8 cellular contexts compared by ENCODE assay signal in the genomic region with DNA sequence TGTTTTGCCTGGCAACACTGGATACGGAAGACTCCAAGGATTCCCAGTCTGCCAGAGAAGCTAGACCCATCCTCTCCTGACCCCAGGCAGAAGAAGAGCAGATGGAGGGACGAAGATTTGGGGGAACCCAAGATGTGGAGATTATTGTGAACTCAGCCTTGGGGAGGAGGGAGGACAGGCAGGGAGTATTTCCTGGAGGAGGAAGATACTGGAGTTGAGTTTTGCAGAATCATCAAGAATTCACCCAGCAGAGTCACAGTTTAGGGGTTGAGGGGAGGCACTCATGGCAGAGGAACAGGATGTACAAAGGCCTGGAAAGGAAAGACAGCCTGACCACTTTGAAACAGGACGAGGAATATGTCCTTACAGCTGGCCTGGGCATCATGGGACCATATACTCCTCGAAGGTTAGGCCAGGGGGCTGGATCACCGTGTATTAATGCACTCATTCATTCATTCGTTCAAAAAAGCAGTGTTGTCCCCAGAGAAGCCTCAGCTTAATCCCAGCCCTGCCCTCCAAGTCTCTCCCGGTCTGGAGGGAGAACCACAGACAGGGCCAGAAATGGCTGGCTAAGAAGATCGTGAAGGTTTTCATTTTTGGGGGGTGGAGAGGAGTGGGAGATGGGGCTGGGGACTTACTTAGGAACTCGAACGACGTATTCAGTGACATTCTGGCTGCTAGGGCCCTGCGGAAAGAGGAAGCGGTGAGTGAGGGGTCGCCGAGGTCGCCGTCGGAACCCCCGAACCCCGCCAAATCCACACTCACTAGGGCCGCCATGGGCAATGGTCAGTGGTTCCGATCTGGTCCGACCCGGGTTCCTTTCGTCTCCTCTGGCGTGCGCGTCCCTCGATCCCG. TPM values are rescaled to one million over a fixed set of nuclear protein-coding genes. Genes with fewer than 3 reads are reported as not detected.
A peak's percentile ranks its signal among the peaks of the same experiment; 100 is the strongest.
DNase-seq lines count a peak whose midpoint lies in the region; ATAC-seq and TF ChIP-seq lines count a peak whose summit lies in the region.

No MANE protein-coding gene starts in this region.

- peak overlapping the region; percentile 74 for H2BK120ac ChIP-seq in trophoblast cell (ENCODE audit: insufficient read depth, low read length, poor library complexity)

- H3K27ac ChIP-seq in PC-9 (peak overlapping the region; percentile 65), trophoblast cell (ENCODE audit: low read depth, low read length) (peak overlapping the region; percentile 55)

- H3K9me3 ChIP-seq in PC-9 (ENCODE audit: insufficient read depth, low read depth), result no peaks in the 10 kb centered on the region
- H3K9me3 ChIP-seq in trophoblast cell (ENCODE audit: insufficient read depth, low read depth, low read length), result peaks cover 1% of the 10 kb centered on the region

- H3K79me1 ChIP-seq in trophoblast cell (ENCODE audit: low read length), result peaks cover 17% of the 10 kb centered on the region

- ATAC-seq in HG03108 (IDR thresholded peaks at IDR 0.05; ENCODE audit: unreplicated experiment) (no peak), HG03378 (IDR thresholded peaks at IDR 0.05; ENCODE audit: unreplicated experiment) (no peak)

- H4K91ac ChIP-seq in trophoblast cell (ENCODE audit: low read depth, low read length), result peak overlapping the region; percentile 75

- no peaks in the 10 kb centered on the region for H3K9me2 ChIP-seq in PC-9 (ENCODE audit: insufficient read depth)

- peak overlapping the region; percentile 88 for H2AK5ac ChIP-seq in trophoblast cell (ENCODE audit: low read length)

- H3K18ac ChIP-seq in trophoblast cell (ENCODE audit: low read length), result peak overlapping the region; percentile 95

- H2BK5ac ChIP-seq in trophoblast cell (ENCODE audit: low read depth, low read length, poor library complexity), result peak overlapping the region; percentile 49

- H3K9ac ChIP-seq in trophoblast cell (ENCODE audit: low read length), result peak overlapping the region; percentile 65

- H4K12ac ChIP-seq in trophoblast cell (ENCODE audit: low read depth, low read length), result peak overlapping the region; percentile 91

- H3K36me3 ChIP-seq in PC-9 (ENCODE audit: low read depth), result no peaks in the 10 kb centered on the region
- H3K36me3 ChIP-seq in trophoblast cell (ENCODE audit: control insufficient read depth in 1 of 2, insufficient read depth in 2 of 2, low read length in 2 of 2), result peaks cover 29% of the 10 kb centered on the region in 2 experiments

- H2BK12ac ChIP-seq in trophoblast cell (ENCODE audit: low read length), result peak overlapping the region; percentile 40

- CTCF ChIA-PET in PC-9 (lab: Charles Lee), result no interaction called here

- in situ Hi-C loops in GM13977 (cut with MboI; ENCODE audit: low pct_unique_long_range_greater_than_20kb, low sequenced_read_pairs, unreplicated experiment), result no loop called here

- TF ChIP-seq CTCF in GM13977 (IDR thresholded peaks at IDR 0.05; ENCODE audit: extremely low read depth, insufficient read depth, missing control alignments), result no peak
- no peak; the same call in 1 of the 2 replicates for TF ChIP-seq CTCF in PC-9 (conservative IDR thresholded peaks at IDR 0.05)
- no peak for TF ChIP-seq CTCF in epithelial cell of esophagus (IDR thresholded peaks at IDR 0.05; ENCODE audit: insufficient read depth, low read depth, low read length, missing control alignments)

- no peaks in the 10 kb centered on the region for H3K27me3 ChIP-seq in PC-9 (ENCODE audit: insufficient read depth, low read depth)
- H3K27me3 ChIP-seq in trophoblast cell (ENCODE audit: insufficient read depth, low read length), result no peaks in the 10 kb centered on the region

- H3K23ac ChIP-seq in trophoblast cell (ENCODE audit: low read length), result no peak overlapping the region

- intact Hi-C loops in PC-9 (cut with micrococcal nuclease; ENCODE audit: unreplicated experiment), result loop anchor here (1.0 kb wide), 2 partner anchors 19 to 33 kb away; no protein-coding TSS in a partner anchor

- no CpG with 5 or more reads among the region's 30 CpGs for WGBS in trophoblast cell (ENCODE audit: extremely low coverage, insufficient coverage, insufficient read length)

- H3K79me2 ChIP-seq in PC-9 (ENCODE audit: low read depth), result peaks cover 15% of the 10 kb centered on the region
- peaks cover 15% of the 10 kb centered on the region for H3K79me2 ChIP-seq in trophoblast cell (ENCODE audit: control insufficient read depth, insufficient read depth, low read length, poor library complexity)

- peak; percentile 31 for DNase-seq in GM13977 (ENCODE audit: low spot score)
- DNase-seq in PC-9, result no peak
- no peak for DNase-seq in epithelial cell of esophagus (ENCODE audit: low read depth)
- DNase-seq in trophoblast cell, result no peak
- no peak for DNase-seq in cerebellum (ENCODE audit: low spot score)
- no peak for DNase-seq in C1 segment of cervical spinal cord (lab: John Stamatoyannopoulos, UW)

- H3K4me1 ChIP-seq in PC-9 (replicated peaks; ENCODE audit: insufficient read depth) (peaks cover 5% of the 10 kb centered on the region), trophoblast cell (ENCODE audit: control insufficient read depth in 1 of 2, insufficient read depth in 2 of 2, low read length in 2 of 2) (peaks cover 10 to 12% of the 10 kb centered on the region in 2 experiments)

- H3K4me2 ChIP-seq in PC-9 (peak overlapping the region; percentile 87), trophoblast cell (ENCODE audit: low read length) (peak overlapping the region; percentile 85)

- peak overlapping the region; percentile 96 for H3K4ac ChIP-seq in trophoblast cell (ENCODE audit: low read depth, low read length)

- peak overlapping the region; percentile 94 for H3K4me3 ChIP-seq in PC-9
- peak overlapping the region; percentile 91 for H3K4me3 ChIP-seq in epithelial cell of esophagus (ENCODE audit: low read length)
- H3K4me3 ChIP-seq in trophoblast cell (ENCODE audit: low read depth, low read length), result peak overlapping the region; percentile 85

- POLR2A ChIA-PET in PC-9 (lab: Charles Lee; ENCODE audit: unreplicated experiment), result interaction anchor here (0.6 kb wide), 1 partner anchor 489 kb away, joined by 3 read pairs; the partner anchor contains the start of gene NDUFA11

- no peaks in the 10 kb centered on the region for H4K20me1 ChIP-seq in PC-9 (ENCODE audit: insufficient read depth)

- BruUV-seq in PC-9 (replicated peaks; lab: Mats Ljungman, UMichigan), result TSS peak; percentile 60

- H3K14ac ChIP-seq in trophoblast cell (ENCODE audit: low read length), result peak overlapping the region; percentile 91

- 0 out of 2 replicates have a peak, but pooled peaks cover 3% of the 10 kb centered on the region for H3F3A ChIP-seq in PC-9 (ENCODE audit: insufficient read depth, low read depth)

- H4K8ac ChIP-seq in trophoblast cell (ENCODE audit: low read depth, low read length), result peak overlapping the region; percentile 93

- peak overlapping the region; percentile 99 for H2AFZ ChIP-seq in PC-9
- peak overlapping the region; percentile 77 for H2AFZ ChIP-seq in trophoblast cell (ENCODE audit: insufficient read depth, low read length, poor library complexity)

RNA-seq across cellular contexts. Expression of gene GTF2F1, which starts 0.5 kb away (rescaled TPM):
- 40.9 and 43.8 TPM in 2 replicates for total RNA-seq in PC-9 (2021)
- polyA plus RNA-seq in trophoblast cell (2013), result 66.7 and 70.2 TPM in 2 replicates
- 25.3 TPM for total RNA-seq in cerebellum

RNA-seq across cellular contexts. Expression of gene PSPN, which starts 16.7 kb away (rescaled TPM):
- total RNA-seq in PC-9 (2021) (1.3 TPM in 2 replicates), cerebellum (3.3 TPM)
- polyA plus RNA-seq in trophoblast cell (2013), result 0.82 and 0.99 TPM in 2 replicates

RNA-seq across cellular contexts. Expression of gene ALKBH7, which starts 19.9 kb away (rescaled TPM):
- total RNA-seq in PC-9 (2021) (53.6 and 75.7 TPM in 2 replicates), cerebellum (21.2 TPM)
- polyA plus RNA-seq in trophoblast cell (2013), result 42.3 and 44.2 TPM in 2 replicates

RNA-seq across cellular contexts. Expression of gene CLPP, which starts 31.1 kb away (rescaled TPM):
- total RNA-seq in PC-9 (2021), result 63.7 and 65.3 TPM in 2 replicates
- polyA plus RNA-seq in trophoblast cell (2013), result 183 and 186 TPM in 2 replicates
- total RNA-seq in cerebellum, result 22.1 TPM

RNA-seq across cellular contexts. Expression of gene KHSRP, which starts 32.2 kb away (rescaled TPM):
- total RNA-seq in PC-9 (2021) (201 and 288 TPM in 2 replicates), cerebellum (91.6 TPM)
- 255 and 259 TPM in 2 replicates for polyA plus RNA-seq in trophoblast cell (2013)
